1 cellular context compared by ENCODE assay signal in the genomic region with DNA sequence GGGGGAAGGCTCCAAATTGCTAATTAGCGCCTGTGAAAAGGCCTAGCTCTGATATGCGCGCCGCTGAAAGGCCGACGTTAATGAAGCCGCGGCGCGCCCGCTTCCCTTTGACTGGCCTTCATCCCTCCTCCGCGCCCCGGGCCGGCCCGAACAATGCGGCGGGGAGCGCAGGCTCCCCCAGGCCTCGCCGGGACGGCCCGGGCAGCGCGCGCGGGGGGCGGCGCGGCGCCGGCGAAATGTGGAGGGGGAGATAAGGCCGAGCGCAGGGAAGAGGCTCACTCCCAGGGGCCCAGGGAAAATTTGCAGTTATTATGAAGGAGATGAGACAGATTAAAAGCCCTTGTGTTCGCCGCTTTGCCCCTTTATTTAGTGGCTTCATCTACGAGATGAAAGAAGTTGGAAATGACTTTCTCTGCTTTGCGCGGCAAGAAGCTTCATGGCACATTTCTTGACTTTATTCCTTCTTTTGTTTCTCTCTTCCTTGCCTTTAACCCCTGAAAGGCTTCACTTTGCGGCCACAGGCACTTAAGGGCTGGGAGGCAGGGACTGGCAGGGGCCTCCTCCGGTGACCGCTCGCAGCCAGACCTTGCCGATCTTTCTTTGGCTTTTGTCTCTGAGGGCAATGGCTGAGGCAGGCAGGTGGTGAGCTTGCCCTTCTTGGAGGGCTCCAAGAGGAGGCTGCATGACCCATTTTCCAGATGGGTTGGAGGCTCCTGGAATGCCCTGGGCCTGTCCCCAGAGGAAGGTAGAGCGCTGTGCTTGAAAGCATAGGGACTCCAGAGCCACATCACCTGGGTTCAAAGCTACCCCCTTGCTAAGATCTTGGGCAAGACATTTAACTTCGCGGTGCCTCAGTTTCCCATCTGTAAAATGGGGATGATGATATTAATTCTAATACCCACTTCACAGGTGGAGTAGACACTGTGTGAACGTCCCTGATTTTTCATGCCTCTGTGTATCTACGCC.
TF ChIP-seq lines count a peak whose summit lies in the region.

No MANE protein-coding gene starts in this region.

TF ChIP-seq in GM12878, 131 proteins besides CTCF, POLR2A, EP300 and RAD21:
- no peak for TF ChIP-seq ZNF622 (IDR thresholded peaks at IDR 0.05)
- TF ChIP-seq SUZ12 (IDR thresholded peaks at IDR 0.05; ENCODE audit: unreplicated experiment): peak; percentile 78
